ENCODE assay signal across 1 cellular context in the genomic region with DNA sequence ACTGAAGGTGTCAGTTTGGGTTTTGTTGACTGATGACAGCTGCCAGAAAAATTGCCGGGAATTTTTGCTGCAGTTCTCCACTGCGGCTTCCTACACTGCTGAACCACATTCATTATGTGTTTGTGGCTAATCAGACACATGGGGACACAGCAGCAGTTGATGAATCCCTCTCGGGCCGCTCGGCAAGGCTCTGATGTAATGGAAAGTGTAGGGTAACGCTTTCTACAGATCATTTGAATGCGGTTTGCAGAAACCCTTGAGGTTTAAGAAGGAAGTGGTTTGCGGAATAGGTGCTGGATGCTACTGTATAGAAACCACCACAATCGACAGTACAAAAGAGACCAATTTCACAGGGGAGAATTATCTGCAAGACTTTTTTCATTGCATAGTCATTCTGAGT.
TF ChIP-seq lines count a peak whose summit lies in the region.

No MANE protein-coding gene starts in this region.

TF ChIP-seq in GM12878, 131 proteins besides CTCF, POLR2A, EP300 and RAD21 (continued from another document and continues in another):
- TF ChIP-seq, protein P1, sequence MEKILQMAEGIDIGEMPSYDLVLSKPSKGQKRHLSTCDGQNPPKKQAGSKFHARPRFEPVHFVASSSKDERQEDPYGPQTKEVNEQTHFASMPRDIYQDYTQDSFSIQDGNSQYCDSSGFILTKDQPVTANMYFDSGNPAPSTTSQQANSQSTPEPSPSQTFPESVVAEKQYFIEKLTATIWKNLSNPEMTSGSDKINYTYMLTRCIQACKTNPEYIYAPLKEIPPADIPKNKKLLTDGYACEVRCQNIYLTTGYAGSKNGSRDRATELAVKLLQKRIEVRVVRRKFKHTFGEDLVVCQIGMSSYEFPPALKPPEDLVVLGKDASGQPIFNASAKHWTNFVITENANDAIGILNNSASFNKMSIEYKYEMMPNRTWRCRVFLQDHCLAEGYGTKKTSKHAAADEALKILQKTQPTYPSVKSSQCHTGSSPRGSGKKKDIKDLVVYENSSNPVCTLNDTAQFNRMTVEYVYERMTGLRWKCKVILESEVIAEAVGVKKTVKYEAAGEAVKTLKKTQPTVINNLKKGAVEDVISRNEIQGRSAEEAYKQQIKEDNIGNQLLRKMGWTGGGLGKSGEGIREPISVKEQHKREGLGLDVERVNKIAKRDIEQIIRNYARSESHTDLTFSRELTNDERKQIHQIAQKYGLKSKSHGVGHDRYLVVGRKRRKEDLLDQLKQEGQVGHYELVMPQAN (conservative IDR thresholded peaks at IDR 0.05), result no peak
- TF ChIP-seq RBBP5 (conservative IDR thresholded peaks at IDR 0.05) (no peak), TCF7 (IDR thresholded peaks at IDR 0.05; ENCODE audit: borderline replicate concordance) (peak; percentile 71; the same call in 1 of the 2 replicates), ZNF274 (IDR thresholded peaks at IDR 0.05; ENCODE audit: insufficient read depth, insufficient read length) (no peak), PAX5 (IDR thresholded peaks at IDR 0.05; ENCODE audit: borderline replicate concordance, low read depth, low read length) (peak; percentile 85), ZNF207 (IDR thresholded peaks at IDR 0.05; ENCODE audit: borderline replicate concordance) (no peak), KAT2A (conservative IDR thresholded peaks at IDR 0.05; ENCODE audit: control insufficient read depth, low read depth, low read length) (no peak), CBX5 (IDR thresholded peaks at IDR 0.05; ENCODE audit: low read depth) (no peak), ZNF24 (IDR thresholded peaks at IDR 0.05) (no peak), MEF2A (IDR thresholded peaks at IDR 0.05; ENCODE audit: insufficient read depth, low read depth, low read length) (0 out of 2 replicates have a peak, but pooled peaks have one; percentile 54), SMC3 (IDR thresholded peaks at IDR 0.05; ENCODE audit: borderline replicate concordance, low read length) (no peak), TCF3 (IDR thresholded peaks at IDR 0.05; ENCODE audit: borderline replicate concordance, insufficient read depth, low read depth, low read length) (no peak), SREBF1 (IDR thresholded peaks at IDR 0.05; ENCODE audit: low read length) (no peak), IRF4 (IDR thresholded peaks at IDR 0.05; ENCODE audit: low read depth, low read length) (peak; percentile 18; the same call in 1 of the 2 replicates), ZNF622 (IDR thresholded peaks at IDR 0.05) (no peak), CREB1 (IDR thresholded peaks at IDR 0.05; ENCODE audit: low read depth) (peak; percentile 71), GABPA (IDR thresholded peaks at IDR 0.05; ENCODE audit: low read depth) (peak; percentile 52), MTA3 (IDR thresholded peaks at IDR 0.05; ENCODE audit: borderline replicate concordance, low read length) (peak; percentile 81; the same call in 1 of the 2 replicates), SUPT20H (IDR thresholded peaks at IDR 0.05; ENCODE audit: borderline replicate concordance, control insufficient read depth, low read depth, low read length) (no peak), JUND (IDR thresholded peaks at IDR 0.05; ENCODE audit: low read depth, low read length) (no peak), ETV6 (conservative IDR thresholded peaks at IDR 0.05 in 1 of 2, IDR thresholded peaks at IDR 0.05 in 1 of 2; ENCODE audit: borderline replicate concordance in 1 of 2, low read depth in 1 of 2) (peak in 1 of 2 experiments; percentile 65; a peak in 1 of 4 replicates), RAD51 (IDR thresholded peaks at IDR 0.05) (no peak), CREM (IDR thresholded peaks at IDR 0.05; ENCODE audit: low read depth) (peak; percentile 64), LARP7 (IDR thresholded peaks at IDR 0.05) (no peak), EZH2 (IDR thresholded peaks at IDR 0.05; ENCODE audit: borderline replicate concordance, control insufficient read depth, low read depth, low read length) (0 out of 2 replicates have a peak, but pooled peaks have one; percentile 57), EED (IDR thresholded peaks at IDR 0.05; ENCODE audit: low read depth) (peak; percentile 86), IKZF1 (conservative IDR thresholded peaks at IDR 0.05) (peak; percentile 78), DPF2 (IDR thresholded peaks at IDR 0.05) (peak; percentile 75; the same call in 1 of the 2 replicates), BMI1 (IDR thresholded peaks at IDR 0.05; ENCODE audit: borderline replicate concordance) (peak; percentile 49; the same call in 1 of the 2 replicates), YBX1 (IDR thresholded peaks at IDR 0.05) (no peak), CHD1 (IDR thresholded peaks at IDR 0.05; ENCODE audit: low read depth, low read length) (no peak), PAX8 (IDR thresholded peaks at IDR 0.05) (no peak), STAT1 (conservative IDR thresholded peaks at IDR 0.05) (no peak), MTA2 (IDR thresholded peaks at IDR 0.05; ENCODE audit: low read depth) (peak; percentile 91)
- TF ChIP-seq, protein P2, sequence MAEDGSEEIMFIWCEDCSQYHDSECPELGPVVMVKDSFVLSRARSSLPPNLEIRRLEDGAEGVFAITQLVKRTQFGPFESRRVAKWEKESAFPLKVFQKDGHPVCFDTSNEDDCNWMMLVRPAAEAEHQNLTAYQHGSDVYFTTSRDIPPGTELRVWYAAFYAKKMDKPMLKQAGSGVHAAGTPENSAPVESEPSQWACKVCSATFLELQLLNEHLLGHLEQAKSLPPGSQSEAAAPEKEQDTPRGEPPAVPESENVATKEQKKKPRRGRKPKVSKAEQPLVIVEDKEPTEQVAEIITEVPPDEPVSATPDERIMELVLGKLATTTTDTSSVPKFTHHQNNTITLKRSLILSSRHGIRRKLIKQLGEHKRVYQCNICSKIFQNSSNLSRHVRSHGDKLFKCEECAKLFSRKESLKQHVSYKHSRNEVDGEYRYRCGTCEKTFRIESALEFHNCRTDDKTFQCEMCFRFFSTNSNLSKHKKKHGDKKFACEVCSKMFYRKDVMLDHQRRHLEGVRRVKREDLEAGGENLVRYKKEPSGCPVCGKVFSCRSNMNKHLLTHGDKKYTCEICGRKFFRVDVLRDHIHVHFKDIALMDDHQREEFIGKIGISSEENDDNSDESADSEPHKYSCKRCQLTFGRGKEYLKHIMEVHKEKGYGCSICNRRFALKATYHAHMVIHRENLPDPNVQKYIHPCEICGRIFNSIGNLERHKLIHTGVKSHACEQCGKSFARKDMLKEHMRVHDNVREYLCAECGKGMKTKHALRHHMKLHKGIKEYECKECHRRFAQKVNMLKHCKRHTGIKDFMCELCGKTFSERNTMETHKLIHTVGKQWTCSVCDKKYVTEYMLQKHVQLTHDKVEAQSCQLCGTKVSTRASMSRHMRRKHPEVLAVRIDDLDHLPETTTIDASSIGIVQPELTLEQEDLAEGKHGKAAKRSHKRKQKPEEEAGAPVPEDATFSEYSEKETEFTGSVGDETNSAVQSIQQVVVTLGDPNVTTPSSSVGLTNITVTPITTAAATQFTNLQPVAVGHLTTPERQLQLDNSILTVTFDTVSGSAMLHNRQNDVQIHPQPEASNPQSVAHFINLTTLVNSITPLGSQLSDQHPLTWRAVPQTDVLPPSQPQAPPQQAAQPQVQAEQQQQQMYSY (CRISPR knock-in tag; IDR thresholded peaks at IDR 0.05), result no peak
- TF ChIP-seq, protein P3, sequence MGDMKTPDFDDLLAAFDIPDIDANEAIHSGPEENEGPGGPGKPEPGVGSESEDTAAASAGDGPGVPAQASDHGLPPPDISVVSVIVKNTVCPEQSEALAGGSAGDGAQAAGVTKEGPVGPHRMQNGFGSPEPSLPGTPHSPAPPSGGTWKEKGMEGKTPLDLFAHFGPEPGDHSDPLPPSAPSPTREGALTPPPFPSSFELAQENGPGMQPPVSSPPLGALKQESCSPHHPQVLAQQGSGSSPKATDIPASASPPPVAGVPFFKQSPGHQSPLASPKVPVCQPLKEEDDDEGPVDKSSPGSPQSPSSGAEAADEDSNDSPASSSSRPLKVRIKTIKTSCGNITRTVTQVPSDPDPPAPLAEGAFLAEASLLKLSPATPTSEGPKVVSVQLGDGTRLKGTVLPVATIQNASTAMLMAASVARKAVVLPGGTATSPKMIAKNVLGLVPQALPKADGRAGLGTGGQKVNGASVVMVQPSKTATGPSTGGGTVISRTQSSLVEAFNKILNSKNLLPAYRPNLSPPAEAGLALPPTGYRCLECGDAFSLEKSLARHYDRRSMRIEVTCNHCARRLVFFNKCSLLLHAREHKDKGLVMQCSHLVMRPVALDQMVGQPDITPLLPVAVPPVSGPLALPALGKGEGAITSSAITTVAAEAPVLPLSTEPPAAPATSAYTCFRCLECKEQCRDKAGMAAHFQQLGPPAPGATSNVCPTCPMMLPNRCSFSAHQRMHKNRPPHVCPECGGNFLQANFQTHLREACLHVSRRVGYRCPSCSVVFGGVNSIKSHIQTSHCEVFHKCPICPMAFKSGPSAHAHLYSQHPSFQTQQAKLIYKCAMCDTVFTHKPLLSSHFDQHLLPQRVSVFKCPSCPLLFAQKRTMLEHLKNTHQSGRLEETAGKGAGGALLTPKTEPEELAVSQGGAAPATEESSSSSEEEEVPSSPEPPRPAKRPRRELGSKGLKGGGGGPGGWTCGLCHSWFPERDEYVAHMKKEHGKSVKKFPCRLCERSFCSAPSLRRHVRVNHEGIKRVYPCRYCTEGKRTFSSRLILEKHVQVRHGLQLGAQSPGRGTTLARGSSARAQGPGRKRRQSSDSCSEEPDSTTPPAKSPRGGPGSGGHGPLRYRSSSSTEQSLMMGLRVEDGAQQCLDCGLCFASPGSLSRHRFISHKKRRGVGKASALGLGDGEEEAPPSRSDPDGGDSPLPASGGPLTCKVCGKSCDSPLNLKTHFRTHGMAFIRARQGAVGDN (IDR thresholded peaks at IDR 0.05), result no peak
- TF ChIP-seq, protein P4, sequence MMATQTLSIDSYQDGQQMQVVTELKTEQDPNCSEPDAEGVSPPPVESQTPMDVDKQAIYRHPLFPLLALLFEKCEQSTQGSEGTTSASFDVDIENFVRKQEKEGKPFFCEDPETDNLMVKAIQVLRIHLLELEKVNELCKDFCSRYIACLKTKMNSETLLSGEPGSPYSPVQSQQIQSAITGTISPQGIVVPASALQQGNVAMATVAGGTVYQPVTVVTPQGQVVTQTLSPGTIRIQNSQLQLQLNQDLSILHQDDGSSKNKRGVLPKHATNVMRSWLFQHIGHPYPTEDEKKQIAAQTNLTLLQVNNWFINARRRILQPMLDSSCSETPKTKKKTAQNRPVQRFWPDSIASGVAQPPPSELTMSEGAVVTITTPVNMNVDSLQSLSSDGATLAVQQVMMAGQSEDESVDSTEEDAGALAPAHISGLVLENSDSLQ (IDR thresholded peaks at IDR 0.05), result no peak
- TF ChIP-seq, protein P5, sequence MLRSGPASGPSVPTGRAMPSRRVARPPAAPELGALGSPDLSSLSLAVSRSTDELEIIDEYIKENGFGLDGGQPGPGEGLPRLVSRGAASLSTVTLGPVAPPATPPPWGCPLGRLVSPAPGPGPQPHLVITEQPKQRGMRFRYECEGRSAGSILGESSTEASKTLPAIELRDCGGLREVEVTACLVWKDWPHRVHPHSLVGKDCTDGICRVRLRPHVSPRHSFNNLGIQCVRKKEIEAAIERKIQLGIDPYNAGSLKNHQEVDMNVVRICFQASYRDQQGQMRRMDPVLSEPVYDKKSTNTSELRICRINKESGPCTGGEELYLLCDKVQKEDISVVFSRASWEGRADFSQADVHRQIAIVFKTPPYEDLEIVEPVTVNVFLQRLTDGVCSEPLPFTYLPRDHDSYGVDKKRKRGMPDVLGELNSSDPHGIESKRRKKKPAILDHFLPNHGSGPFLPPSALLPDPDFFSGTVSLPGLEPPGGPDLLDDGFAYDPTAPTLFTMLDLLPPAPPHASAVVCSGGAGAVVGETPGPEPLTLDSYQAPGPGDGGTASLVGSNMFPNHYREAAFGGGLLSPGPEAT (IDR thresholded peaks at IDR 0.05; ENCODE audit: low read depth), result peak; percentile 68
- TF ChIP-seq, protein P6, sequence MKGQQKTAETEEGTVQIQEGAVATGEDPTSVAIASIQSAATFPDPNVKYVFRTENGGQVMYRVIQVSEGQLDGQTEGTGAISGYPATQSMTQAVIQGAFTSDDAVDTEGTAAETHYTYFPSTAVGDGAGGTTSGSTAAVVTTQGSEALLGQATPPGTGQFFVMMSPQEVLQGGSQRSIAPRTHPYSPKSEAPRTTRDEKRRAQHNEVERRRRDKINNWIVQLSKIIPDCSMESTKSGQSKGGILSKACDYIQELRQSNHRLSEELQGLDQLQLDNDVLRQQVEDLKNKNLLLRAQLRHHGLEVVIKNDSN (IDR thresholded peaks at IDR 0.05; ENCODE audit: borderline replicate concordance, extremely low read length, insufficient read depth, low read depth, low read length), result no peak
- TF ChIP-seq, protein P7, sequence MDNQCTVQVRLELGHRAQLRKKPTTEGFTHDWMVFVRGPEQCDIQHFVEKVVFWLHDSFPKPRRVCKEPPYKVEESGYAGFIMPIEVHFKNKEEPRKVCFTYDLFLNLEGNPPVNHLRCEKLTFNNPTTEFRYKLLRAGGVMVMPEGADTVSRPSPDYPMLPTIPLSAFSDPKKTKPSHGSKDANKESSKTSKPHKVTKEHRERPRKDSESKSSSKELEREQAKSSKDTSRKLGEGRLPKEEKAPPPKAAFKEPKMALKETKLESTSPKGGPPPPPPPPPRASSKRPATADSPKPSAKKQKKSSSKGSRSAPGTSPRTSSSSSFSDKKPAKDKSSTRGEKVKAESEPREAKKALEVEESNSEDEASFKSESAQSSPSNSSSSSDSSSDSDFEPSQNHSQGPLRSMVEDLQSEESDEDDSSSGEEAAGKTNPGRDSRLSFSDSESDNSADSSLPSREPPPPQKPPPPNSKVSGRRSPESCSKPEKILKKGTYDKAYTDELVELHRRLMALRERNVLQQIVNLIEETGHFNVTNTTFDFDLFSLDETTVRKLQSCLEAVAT (IDR thresholded peaks at IDR 0.05), result peak; percentile 98
- TF ChIP-seq, protein P8, sequence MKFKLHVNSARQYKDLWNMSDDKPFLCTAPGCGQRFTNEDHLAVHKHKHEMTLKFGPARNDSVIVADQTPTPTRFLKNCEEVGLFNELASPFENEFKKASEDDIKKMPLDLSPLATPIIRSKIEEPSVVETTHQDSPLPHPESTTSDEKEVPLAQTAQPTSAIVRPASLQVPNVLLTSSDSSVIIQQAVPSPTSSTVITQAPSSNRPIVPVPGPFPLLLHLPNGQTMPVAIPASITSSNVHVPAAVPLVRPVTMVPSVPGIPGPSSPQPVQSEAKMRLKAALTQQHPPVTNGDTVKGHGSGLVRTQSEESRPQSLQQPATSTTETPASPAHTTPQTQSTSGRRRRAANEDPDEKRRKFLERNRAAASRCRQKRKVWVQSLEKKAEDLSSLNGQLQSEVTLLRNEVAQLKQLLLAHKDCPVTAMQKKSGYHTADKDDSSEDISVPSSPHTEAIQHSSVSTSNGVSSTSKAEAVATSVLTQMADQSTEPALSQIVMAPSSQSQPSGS (IDR thresholded peaks at IDR 0.05; ENCODE audit: low read length), result peak; percentile 95
- TF ChIP-seq, protein P9, sequence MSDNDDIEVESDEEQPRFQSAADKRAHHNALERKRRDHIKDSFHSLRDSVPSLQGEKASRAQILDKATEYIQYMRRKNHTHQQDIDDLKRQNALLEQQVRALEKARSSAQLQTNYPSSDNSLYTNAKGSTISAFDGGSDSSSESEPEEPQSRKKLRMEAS (IDR thresholded peaks at IDR 0.05; ENCODE audit: low read depth, low read length), result no peak
